In the genomic region with DNA sequence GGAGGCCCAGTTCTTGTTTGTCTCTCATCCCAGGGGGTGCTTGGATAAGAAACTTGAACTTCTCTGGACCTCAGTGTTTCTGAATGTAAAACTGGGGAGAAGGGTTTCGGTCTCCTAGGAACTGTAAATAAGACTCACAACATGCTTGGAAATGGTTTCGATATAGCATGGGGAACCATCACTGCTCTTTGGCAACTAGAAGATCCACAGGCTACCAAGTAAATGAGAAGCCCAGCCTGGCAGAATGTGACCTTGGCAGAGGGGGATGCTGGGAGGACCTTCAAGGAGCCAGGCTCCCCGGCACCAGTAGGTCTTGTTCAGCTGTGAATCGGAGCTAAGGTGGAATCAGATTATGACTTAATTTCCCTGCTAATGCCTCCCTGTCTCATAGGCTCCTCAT, we compare ENCODE assay signal across 18 cellular contexts. TPM values are rescaled to one million over a fixed set of nuclear protein-coding genes. Genes with fewer than 3 reads are reported as not detected.
A peak's percentile ranks its signal among the peaks of the same experiment; 100 is the strongest.
DNase-seq lines count a peak whose midpoint lies in the region; ATAC-seq and TF ChIP-seq lines count a peak whose summit lies in the region.
"Had no signal": no experiment of that assay in that cellular context is flagged by ENCODE, and none has a peak within 500 bp of the region (broad histone marks: within the 10 kb centered on the region; RNA-seq: fewer than 3 reads in every experiment).

No MANE protein-coding gene starts in this region.

- H3K9me3 Mint-ChIP-seq in CD8-positive, alpha-beta T cell, result no peaks in the 10 kb centered on the region
- no peaks in the 10 kb centered on the region for H3K9me3 Mint-ChIP-seq in effector memory CD8-positive, alpha-beta T cell
- no peaks in the 10 kb centered on the region for H3K9me3 Mint-ChIP-seq in stimulated activated effector memory CD8-positive, alpha-beta T cell treated with anti-CD3 and anti-CD28 coated beads, Interleukin-12 subunit alpha, Interleukin-12 subunit beta, amount 100 ng/mL, for 72 hours
- no peaks in the 10 kb centered on the region for H3K9me3 Mint-ChIP-seq in activated naive CD4-positive, alpha-beta T cell treated with anti-CD3 and anti-CD28 coated beads, Interleukin-2, amount 10 ng/mL, durations not matched to agents 7 days and 5 days

- no peak overlapping the region for H3K27ac ChIP-seq in CD8-positive, alpha-beta T cell (ENCODE audit: low read depth, low read length)
- H3K27ac ChIP-seq in HEK293 (ENCODE audit: extremely low read depth, low read depth, low read length) (no peak overlapping the region), sigmoid colon (peak overlapping the region in 1 of 4 donors; percentile 7)
- H3K27ac ChIP-seq: GM23248, HL-60 had no signal

- POLR2A ChIA-PET in CD8-positive, alpha-beta T cell (lab: Charles Lee), result no interaction called here
- POLR2A ChIA-PET in HEK293 (lab: Yijun Ruan, JAX), result no interaction called here

- no peak for DNase-seq in CD8-positive, alpha-beta T cell
- no peak for DNase-seq in effector memory CD8-positive, alpha-beta T cell
- DNase-seq in stimulated activated effector memory CD8-positive, alpha-beta T cell treated with anti-CD3 and anti-CD28 coated beads, Interleukin-12 subunit alpha, Interleukin-12 subunit beta, amount 100 ng/mL, for 72 hours (ENCODE audit: low spot score in 2 of 2), result no peak
- DNase-seq in activated gamma-delta T cell (lab: John Stamatoyannopoulos, UW) (no peak), sigmoid colon (no peak)
- no peak for DNase-seq in activated naive CD4-positive, alpha-beta T cell treated with anti-CD3 and anti-CD28 coated beads, Interleukin-2, amount 10 ng/mL, durations not matched to agents 7 days and 5 days
- DNase-seq: BE2C, Caco-2, DMS53, GM23248, NCI-H1092 treated with DMSO at 0.1 percent for 48 hours, NCI-H1694 had no signal

- H3K27me3 Mint-ChIP-seq in CD8-positive, alpha-beta T cell (ENCODE audit: low read depth), result no peaks in the 10 kb centered on the region
- no peaks in the 10 kb centered on the region for H3K27me3 Mint-ChIP-seq in effector memory CD8-positive, alpha-beta T cell
- H3K27me3 Mint-ChIP-seq in activated naive CD4-positive, alpha-beta T cell treated with anti-CD3 and anti-CD28 coated beads, Interleukin-2, amount 10 ng/mL, durations not matched to agents 7 days and 5 days, result no peaks in the 10 kb centered on the region

- H3K27me3 ChIP-seq in CD8-positive, alpha-beta T cell (ENCODE audit: insufficient read depth, low read length), result no peaks in the 10 kb centered on the region
- H3K27me3 ChIP-seq in sigmoid colon, result no peaks in the 10 kb centered on the region
- H3K27me3 ChIP-seq: BE2C had no signal

- no peak for TF ChIP-seq CTCF in CD8-positive, alpha-beta T cell (IDR thresholded peaks at IDR 0.05)
- TF ChIP-seq CTCF in HEK293 (tag by site-specific recombination; IDR thresholded peaks at IDR 0.05) (no peak), sigmoid colon (IDR thresholded peaks at IDR 0.05) (no peak)

- no peak for TF ChIP-seq EP300 in sigmoid colon (IDR thresholded peaks at IDR 0.05)

- H3K27ac Mint-ChIP-seq in CD8-positive, alpha-beta T cell, result peak overlapping the region; percentile 73
- peak overlapping the region; percentile 41 to 60 for H3K27ac Mint-ChIP-seq in effector memory CD8-positive, alpha-beta T cell
- H3K27ac Mint-ChIP-seq in stimulated activated effector memory CD8-positive, alpha-beta T cell treated with anti-CD3 and anti-CD28 coated beads, Interleukin-12 subunit alpha, Interleukin-12 subunit beta, amount 100 ng/mL, for 72 hours, result peak overlapping the region; percentile 17
- no peak overlapping the region for H3K27ac Mint-ChIP-seq in activated naive CD4-positive, alpha-beta T cell treated with anti-CD3 and anti-CD28 coated beads, Interleukin-2, amount 10 ng/mL, durations not matched to agents 7 days and 5 days

- no peak for ATAC-seq in CD8-positive, alpha-beta T cell
- ATAC-seq in effector memory CD8-positive, alpha-beta T cell (replicated peaks), result no peak
- ATAC-seq in stimulated activated effector memory CD8-positive, alpha-beta T cell treated with anti-CD3 and anti-CD28 coated beads, Interleukin-12 subunit alpha, Interleukin-12 subunit beta, amount 100 ng/mL, for 72 hours, result no peak
- ATAC-seq: Right ventricle myocardium inferior, SK-N-SH treated with all-trans-retinoic acid at 6 μM for 48 hours had no signal

- CTCF ChIA-PET in CD8-positive, alpha-beta T cell (lab: Charles Lee), result interaction anchor here (0.7 to 3.9 kb wide), 2 partner anchors 13 to 1080 kb away, joined by 3 to 16 read pairs; no protein-coding TSS in a partner anchor
- CTCF ChIA-PET in HEK293 (lab: Yijun Ruan, JAX), result no interaction called here
- CTCF ChIA-PET in activated naive CD4-positive, alpha-beta T cell treated with anti-CD3 and anti-CD28 coated beads, Interleukin-2, amount 10 ng/mL, durations not matched to agents 7 days and 5 days (lab: Charles Lee), result no interaction called here

- no peak for TF ChIP-seq POLR2A in sigmoid colon (IDR thresholded peaks at IDR 0.05)

- H3K4me1 ChIP-seq in CD8-positive, alpha-beta T cell (ENCODE audit: insufficient read depth, low read length), result peaks cover 22% of the 10 kb centered on the region
- no peaks in the 10 kb centered on the region; the same call in 1 of the 2 replicates for H3K4me1 ChIP-seq in HEK293 (ENCODE audit: control insufficient read depth, insufficient read depth, low read length)
- H3K4me1 ChIP-seq in sigmoid colon, result peaks cover 0 to 40% (median 31%) of the 10 kb centered on the region in 4 donors
- H3K4me1 ChIP-seq: BE2C had no signal

- peaks cover 28% of the 10 kb centered on the region for H3K36me3 Mint-ChIP-seq in CD8-positive, alpha-beta T cell
- peaks cover 43% of the 10 kb centered on the region for H3K36me3 Mint-ChIP-seq in effector memory CD8-positive, alpha-beta T cell (ENCODE audit: insufficient read depth)
- peaks cover 49% of the 10 kb centered on the region for H3K36me3 Mint-ChIP-seq in stimulated activated effector memory CD8-positive, alpha-beta T cell treated with anti-CD3 and anti-CD28 coated beads, Interleukin-12 subunit alpha, Interleukin-12 subunit beta, amount 100 ng/mL, for 72 hours
- peaks cover 12% of the 10 kb centered on the region for H3K36me3 Mint-ChIP-seq in activated naive CD4-positive, alpha-beta T cell treated with anti-CD3 and anti-CD28 coated beads, Interleukin-2, amount 10 ng/mL, durations not matched to agents 7 days and 5 days

- intact Hi-C loops in CD8-positive, alpha-beta T cell (cut with DNase I, micrococcal nuclease), result loop anchor here in 1 of 2 experiments (10.0 kb wide), 1 partner anchor 744 kb away; the partner anchor contains the start of gene RABIF
- intact Hi-C loops in sigmoid colon (cut with DNase I), result no loop called here

- 91 to 92% methylated on average over 4 of the region's 4 CpGs for WGBS in sigmoid colon, 2 donors

- H3K36me3 ChIP-seq in CD8-positive, alpha-beta T cell (ENCODE audit: insufficient read depth, low read length), result no peaks in the 10 kb centered on the region
- peaks cover 0 to 35% of the 10 kb centered on the region in 2 experiments; a peak in 2 of 3 replicates for H3K36me3 ChIP-seq in HEK293 (ENCODE audit: control insufficient read depth in 2 of 2, insufficient read depth in 1 of 2, low read length in 2 of 2)
- peaks cover 0 to 25% (median 11%) of the 10 kb centered on the region in 4 donors for H3K36me3 ChIP-seq in sigmoid colon

- no peak overlapping the region for H3K4me3 Mint-ChIP-seq in CD8-positive, alpha-beta T cell
- H3K4me3 Mint-ChIP-seq in effector memory CD8-positive, alpha-beta T cell, result no peak overlapping the region
- H3K4me3 Mint-ChIP-seq in stimulated activated effector memory CD8-positive, alpha-beta T cell treated with anti-CD3 and anti-CD28 coated beads, Interleukin-12 subunit alpha, Interleukin-12 subunit beta, amount 100 ng/mL, for 72 hours, result no peak overlapping the region
- H3K4me3 Mint-ChIP-seq in activated naive CD4-positive, alpha-beta T cell treated with anti-CD3 and anti-CD28 coated beads, Interleukin-2, amount 10 ng/mL, durations not matched to agents 7 days and 5 days, result no peak overlapping the region

- no peak overlapping the region for H3K4me3 ChIP-seq in CD8-positive, alpha-beta T cell (ENCODE audit: low read depth, low read length)
- no peak overlapping the region for H3K4me3 ChIP-seq in HEK293 (ENCODE audit: low read depth, low read length)
- H3K4me3 ChIP-seq in sigmoid colon, result no peak overlapping the region
- H3K4me3 ChIP-seq: GM23248 had no signal

- H3K9me3 ChIP-seq in CD8-positive, alpha-beta T cell (ENCODE audit: low read length), result no peaks in the 10 kb centered on the region
- H3K9me3 ChIP-seq in HEK293 (ENCODE audit: control insufficient read depth, insufficient read depth, low read depth, low read length), result no peaks in the 10 kb centered on the region
- no peaks in the 10 kb centered on the region for H3K9me3 ChIP-seq in sigmoid colon
- H3K9me3 ChIP-seq: BE2C, Caco-2 had no signal

- peaks cover 41% of the 10 kb centered on the region for H3K4me1 Mint-ChIP-seq in CD8-positive, alpha-beta T cell (ENCODE audit: low read depth)
- H3K4me1 Mint-ChIP-seq in effector memory CD8-positive, alpha-beta T cell (ENCODE audit: low read depth in 2 of 2), result peaks cover 32% of the 10 kb centered on the region in 2 donors
- H3K4me1 Mint-ChIP-seq in stimulated activated effector memory CD8-positive, alpha-beta T cell treated with anti-CD3 and anti-CD28 coated beads, Interleukin-12 subunit alpha, Interleukin-12 subunit beta, amount 100 ng/mL, for 72 hours, result peaks cover 29% of the 10 kb centered on the region
- H3K4me1 Mint-ChIP-seq in activated naive CD4-positive, alpha-beta T cell treated with anti-CD3 and anti-CD28 coated beads, Interleukin-2, amount 10 ng/mL, durations not matched to agents 7 days and 5 days, result peaks cover 38% of the 10 kb centered on the region

TF ChIP-seq in HEK293, 187 proteins besides CTCF, POLR2A, EP300 and RAD21 (continues in another document):
- TF ChIP-seq ZFHX2 (tag by site-specific recombination; conservative IDR thresholded peaks at IDR 0.05) (no peak), ZNF140 (tag by site-specific recombination; IDR thresholded peaks at IDR 0.05) (no peak), ZNF114 (tag by site-specific recombination; IDR thresholded peaks at IDR 0.05) (no peak)

RNA-seq across cellular contexts. Expression of gene ARL8A, which starts 3.7 kb away (rescaled TPM):
- total RNA-seq in CD8-positive, alpha-beta T cell, result 10 to 100 TPM; 58.4 to 64.2 TPM
- total RNA-seq in sigmoid colon, result 10 to 100 TPM; 21.6 to 29.0 (median 25.2) TPM
- polyA plus RNA-seq in sigmoid colon, result 10 to 100 TPM; 13.8 to 22.4 (median 15.7) TPM

RNA-seq across cellular contexts. Expression of gene GPR37L1, which starts 18.1 kb away (rescaled TPM):
- not detected for total RNA-seq in CD8-positive, alpha-beta T cell
- total RNA-seq in sigmoid colon, result under 1 TPM; under 0.01 to 0.36 (median 0.27) TPM
- 1 to 10 TPM in 1 of 3 donors, under 1 TPM in 1, not detected in 1; 0.92 to 1.8 TPM for polyA plus RNA-seq in sigmoid colon
- total RNA-seq: GM23248, M059J had no signal
- polyA plus RNA-seq: AG04450 had no signal

RNA-seq across cellular contexts. Expression of gene PTPN7, which starts 19.6 kb away (rescaled TPM):
- total RNA-seq in CD8-positive, alpha-beta T cell, result 100 to 1,000 TPM; 106 to 108 TPM
- total RNA-seq in sigmoid colon, result 1 to 10 TPM in 2 of 4 donors, under 1 TPM in 1, not detected in 1; 0.71 to 6.2 (median 3.0) TPM
- 10 to 100 TPM in 1 of 3 donors, 1 to 10 TPM in 2; 2.3 to 18.2 (median 6.0) TPM for polyA plus RNA-seq in sigmoid colon
- total RNA-seq: Caco-2, GM23248, M059J had no signal
- polyA plus RNA-seq: AG04450, GM23248 had no signal

RNA-seq across cellular contexts. Expression of gene LGR6, which starts 52.8 kb away (rescaled TPM):
- total RNA-seq in CD8-positive, alpha-beta T cell, result 1 to 10 TPM; 1.7 to 1.9 TPM
- under 1 TPM in 2 of 4 donors, not detected in 2; 0.14 to 0.28 TPM for total RNA-seq in sigmoid colon
- polyA plus RNA-seq in sigmoid colon, result 1 to 10 TPM in 1 of 3 donors, not detected in 2; 1.0 TPM
- total RNA-seq: GM23248, M059J had no signal
- polyA plus RNA-seq: AG04450, GM23248 had no signal

Comparison
In these comparisons a context has a peak if more than half of its experiments do, and no peak if none do; other contexts are left out.
1. RNA of gene PTPN7, which starts 19.6 kb away (total RNA-seq): 106 to 108 TPM in CD8-positive, alpha-beta T cell; 0.71 to 6.2 TPM in sigmoid colon; every median in the first group is over 10 times any median in the second.